Comparison of ENCODE assay signal across 11 cellular contexts in the genomic region with DNA sequence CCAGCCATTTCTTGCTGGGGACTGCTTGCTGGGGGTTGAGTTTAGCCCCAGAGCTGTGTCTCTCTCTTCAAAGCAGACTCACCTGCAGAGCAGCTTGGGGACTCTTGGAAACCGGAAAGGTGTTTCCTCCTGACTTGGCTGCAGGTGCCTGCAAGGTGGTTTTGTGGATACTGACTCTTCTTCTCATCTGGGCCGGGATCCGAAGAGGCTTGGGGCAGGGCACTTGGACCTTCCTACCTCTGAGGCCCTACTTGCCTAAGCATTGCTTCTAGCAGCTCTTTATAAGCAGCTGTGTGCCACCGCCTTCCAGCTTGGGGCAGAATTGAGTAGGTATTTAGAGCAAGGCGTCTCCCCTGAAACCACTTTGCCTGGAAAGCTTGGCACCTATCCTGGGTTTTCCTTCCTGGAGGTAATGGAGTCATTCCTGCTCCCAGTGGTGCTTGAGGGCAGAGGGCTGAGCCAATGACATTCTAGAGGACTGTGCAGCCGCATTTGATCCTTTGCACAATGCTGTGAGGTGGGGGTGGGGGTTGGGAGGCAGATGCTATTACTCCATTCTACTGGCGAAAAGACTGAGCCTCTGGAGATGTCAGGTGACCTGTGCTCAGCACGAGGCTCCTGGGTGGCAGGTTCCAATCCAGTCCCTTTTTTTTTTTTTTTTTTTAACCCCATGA. TPM values are rescaled to one million over a fixed set of nuclear protein-coding genes. Genes with fewer than 3 reads are reported as not detected.
DNase-seq lines count a peak whose midpoint lies in the region; ATAC-seq and TF ChIP-seq lines count a peak whose summit lies in the region.
"Had no signal": no experiment of that assay in that cellular context is flagged by ENCODE, and none has a peak within 500 bp of the region (broad histone marks: within the 10 kb centered on the region; RNA-seq: fewer than 3 reads in every experiment).

No MANE protein-coding gene starts in this region.

- RAD21 ChIA-PET in HCT116 (lab: Charles Lee; ENCODE audit: low non-redundant PET in 1 of 2, low total read pairs in 2 of 2, uncharacterized antibody in 2 of 2, unreplicated experiment in 2 of 2) = no interaction called here

- ATAC-seq in HCT116 (no peak), GM19023 (IDR thresholded peaks at IDR 0.05; ENCODE audit: unreplicated experiment) (no peak), GM21360 (IDR thresholded peaks at IDR 0.05; ENCODE audit: unreplicated experiment) (no peak)
- ATAC-seq: body of pancreas had no signal

- peak overlapping the region; percentile 15 for H3K4me2 ChIP-seq in HCT116 (ENCODE audit: low read length)
- H3K4me2 ChIP-seq in OCI-LY7 (ENCODE audit: low read length) = peak overlapping the region; percentile 30

- no peak for TF ChIP-seq RAD21 in HCT116 (IDR thresholded peaks at IDR 0.05; ENCODE audit: low read depth)

- no peak overlapping the region for H3K27ac ChIP-seq in HCT116 (ENCODE audit: low read depth, low read length)
- H3K27ac ChIP-seq in OCI-LY7 (ENCODE audit: low read depth, low read length, poor library complexity, severe bottlenecking) = no peak overlapping the region
- H3K27ac ChIP-seq in esophagus muscularis mucosa (replicated peaks in 1 of 4) = peak overlapping the region in 3 of 4 donors; percentile 32 to 47 (median 42)
- H3K27ac ChIP-seq: neutrophil had no signal

- H3K9ac ChIP-seq in HCT116 (ENCODE audit: low read length) = no peak overlapping the region

- no peak overlapping the region for H3K4me3 ChIP-seq in HCT116 (replicated peaks in 1 of 2; ENCODE audit: low read depth in 1 of 2, low read length in 2 of 2)
- H3K4me3 ChIP-seq in OCI-LY7 (ENCODE audit: low read depth, low read length, poor library complexity, severe bottlenecking) = no peak overlapping the region
- H3K4me3 ChIP-seq in esophagus muscularis mucosa = no peak overlapping the region
- H3K4me3 ChIP-seq: body of pancreas had no signal

- no peaks in the 10 kb centered on the region for H4K20me1 ChIP-seq in HCT116 (ENCODE audit: insufficient read depth)
- H4K20me1 ChIP-seq in OCI-LY7 (ENCODE audit: insufficient read depth, low read length) = no peaks in the 10 kb centered on the region

- no peaks in the 10 kb centered on the region for H3K27me3 ChIP-seq in HCT116 (ENCODE audit: insufficient read depth, low read length)
- H3K27me3 ChIP-seq in esophagus muscularis mucosa = no peaks in the 10 kb centered on the region
- H3K27me3 ChIP-seq: body of pancreas had no signal

- H3K9me2 ChIP-seq in HCT116 (ENCODE audit: insufficient read depth) (no peaks in the 10 kb centered on the region), OCI-LY7 (ENCODE audit: insufficient read depth, low read length) (no peaks in the 10 kb centered on the region)

- H3K79me2 ChIP-seq in HCT116 (ENCODE audit: insufficient read depth, low read length) = peaks cover 14% of the 10 kb centered on the region; the same call in 1 of the 2 replicates
- peaks cover 9% of the 10 kb centered on the region; the same call in 1 of the 2 replicates for H3K79me2 ChIP-seq in OCI-LY7 (ENCODE audit: insufficient read depth, low read depth, low read length)

- peaks cover 12 to 34% of the 10 kb centered on the region in 2 experiments for H3K4me1 ChIP-seq in HCT116 (ENCODE audit: control insufficient read depth in 1 of 2, insufficient read depth in 2 of 2, low read length in 2 of 2)
- H3K4me1 ChIP-seq in OCI-LY7 (ENCODE audit: insufficient read depth, low read length, poor library complexity, severe bottlenecking) = peaks cover 48% of the 10 kb centered on the region
- peaks cover 29 to 43% (median 34%) of the 10 kb centered on the region in 4 donors for H3K4me1 ChIP-seq in esophagus muscularis mucosa

- no peak for TF ChIP-seq EP300 in esophagus muscularis mucosa (IDR thresholded peaks at IDR 0.05)

- WGBS in esophagus muscularis mucosa = 81% methylated on average over 7 of the region's 8 CpGs

- CTCF ChIA-PET in HCT116 (lab: Charles Lee) (no interaction called here), OCI-LY7 (lab: Charles Lee; ENCODE audit: unreplicated experiment) (no interaction called here)

- DNase-seq in HCT116 (ENCODE audit: low read depth, low spot score) (no peak), OCI-LY7 (ENCODE audit: low spot score) (peak; percentile 34), esophagus muscularis mucosa (ENCODE audit: extremely low spot score) (no peak), pulmonary artery endothelial cell (ENCODE audit: low read depth, low spot score) (peak; percentile 46), NOMO-1 (lab: John Stamatoyannopoulos, UW; ENCODE audit: unreplicated experiment in 2 of 2) (no peak), HPDE6-E6E7 (ENCODE audit: extremely low spot score) (no peak)
- DNase-seq: body of pancreas, NCI-H1694 treated with DMSO at 0.1 percent for 48 hours had no signal

- TF ChIP-seq POLR2A in HCT116 (IDR thresholded peaks at IDR 0.05; ENCODE audit: borderline replicate concordance, extremely low read depth, insufficient read depth, insufficient read length) (no peak), esophagus muscularis mucosa (IDR thresholded peaks at IDR 0.05; ENCODE audit: low read depth) (no peak)

- no TSS peak for BruUV-seq in HCT116 (replicated peaks; lab: Mats Ljungman, UMichigan)
- BruUV-seq in OCI-LY7 (replicated peaks; lab: Mats Ljungman, UMichigan) = no TSS peak

- intact Hi-C loops in HCT116 (cut with micrococcal nuclease) (no loop called here), OCI-LY7 (cut with micrococcal nuclease; ENCODE audit: unreplicated experiment) (no loop called here), esophagus muscularis mucosa (cut with DNase I) (no loop called here)

- H2AFZ ChIP-seq in HCT116 (ENCODE audit: low read depth, low read length, poor library complexity, severe bottlenecking) = no peak overlapping the region
- H2AFZ ChIP-seq in OCI-LY7 (ENCODE audit: low read length) = no peak overlapping the region

- no peak for TF ChIP-seq CTCF in HCT116 (IDR thresholded peaks at IDR 0.05 in 2 of 3, conservative IDR thresholded peaks at IDR 0.05 in 1 of 3; ENCODE audit: borderline replicate concordance in 1 of 3, insufficient read depth in 1 of 3, low read depth in 2 of 3, low read length in 2 of 3)
- TF ChIP-seq CTCF in OCI-LY7 (conservative IDR thresholded peaks at IDR 0.05; ENCODE audit: low read length) = no peak
- no peak for TF ChIP-seq CTCF in esophagus muscularis mucosa (IDR thresholded peaks at IDR 0.05)

- H3K9me3 ChIP-seq in HCT116 (ENCODE audit: control insufficient read depth in 1 of 2, insufficient read depth in 1 of 2, low read depth in 1 of 2, low read length in 2 of 2) (no peaks in the 10 kb centered on the region), OCI-LY7 (ENCODE audit: low read length) (no peaks in the 10 kb centered on the region), esophagus muscularis mucosa (no peaks in the 10 kb centered on the region)
- H3K9me3 ChIP-seq: body of pancreas, neutrophil had no signal

- POLR2A ChIA-PET in HCT116 (lab: Charles Lee) (interaction anchor here (1.2 kb wide), 1 partner anchor 22 kb away, joined by 4 read pairs; the partner anchor contains the start of gene ATP5F1E), OCI-LY7 (lab: Charles Lee) (interaction anchor here (0.9 to 1.2 kb wide), 2 partner anchors 21 to 22 kb away, joined by 3 to 6 read pairs; partner anchors contain the start of gene ATP5F1E)

- no peaks in the 10 kb centered on the region for H3K36me3 ChIP-seq in HCT116 (ENCODE audit: control insufficient read depth in 1 of 2, insufficient read depth in 2 of 2, low read length in 2 of 2)
- H3K36me3 ChIP-seq in OCI-LY7 (ENCODE audit: insufficient read depth, low read length) = no peaks in the 10 kb centered on the region
- H3K36me3 ChIP-seq in esophagus muscularis mucosa = peaks cover 0 to 3% (median 0%) of the 10 kb centered on the region in 4 donors
- H3K36me3 ChIP-seq: neutrophil had no signal

TF ChIP-seq in HCT116, 20 proteins besides CTCF, POLR2A, EP300 and RAD21 (continues in another document):
- TF ChIP-seq SRF (IDR thresholded peaks at IDR 0.05; ENCODE audit: low read depth) = no peak
- TF ChIP-seq, protein P1, sequence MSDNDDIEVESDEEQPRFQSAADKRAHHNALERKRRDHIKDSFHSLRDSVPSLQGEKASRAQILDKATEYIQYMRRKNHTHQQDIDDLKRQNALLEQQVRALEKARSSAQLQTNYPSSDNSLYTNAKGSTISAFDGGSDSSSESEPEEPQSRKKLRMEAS (IDR thresholded peaks at IDR 0.05) = no peak

RNA-seq across cellular contexts. Expression of gene CTSZ, which starts 3.4 kb away (rescaled TPM):
- total RNA-seq in HCT116 (2021; ENCODE audit: unreplicated experiment) (100 TPM), OCI-LY7 (2022) (81.5 and 114 TPM in 2 replicates), esophagus muscularis mucosa (100 to 1,000 TPM; 136 to 267 (median 190) TPM), pulmonary artery endothelial cell (223 and 244 TPM in 2 replicates)
- polyA plus RNA-seq in HCT116 (2012) = 129 TPM in 2 replicates
- total RNA-seq in OCI-LY7 (2014; rRNA removed; shearing (Covaris generic)) = 47.2 and 50.5 TPM in 2 replicates

RNA-seq across cellular contexts. Expression of gene TUBB1, which starts 8.8 kb away (rescaled TPM):
- total RNA-seq in HCT116 (2021; ENCODE audit: unreplicated experiment) (not detected), OCI-LY7 (2022) (0.11 and 0.13 TPM in 2 replicates), esophagus muscularis mucosa (under 1 TPM in 2 of 4 donors, not detected in 2; under 0.01 to 0.83 TPM), pulmonary artery endothelial cell (not detected in 2 replicates)
- 0.05 and 0.10 TPM in 2 replicates for polyA plus RNA-seq in HCT116 (2012)
- not detected in 2 replicates for total RNA-seq in OCI-LY7 (2014; rRNA removed; shearing (Covaris generic))
- total RNA-seq: body of pancreas had no signal

RNA-seq across cellular contexts. Expression of gene ATP5F1E, which starts 21.7 kb away (rescaled TPM):
- total RNA-seq in HCT116 (2021; ENCODE audit: unreplicated experiment) (72.8 TPM), OCI-LY7 (2022) (65.4 and 67.2 TPM in 2 replicates), esophagus muscularis mucosa (10 to 100 TPM; 30.8 to 44.0 (median 37.2) TPM), pulmonary artery endothelial cell (34.8 and 35.8 TPM in 2 replicates)
- polyA plus RNA-seq in HCT116 (2012) = 61.6 and 66.2 TPM in 2 replicates
- 36.7 and 42.4 TPM in 2 replicates for total RNA-seq in OCI-LY7 (2014; rRNA removed; shearing (Covaris generic))

RNA-seq across cellular contexts. Expression of gene NELFCD, which starts 29.4 kb away (rescaled TPM):
- total RNA-seq in HCT116 (2021; ENCODE audit: unreplicated experiment) (88.2 TPM), OCI-LY7 (2022) (143 and 155 TPM in 2 replicates), esophagus muscularis mucosa (10 to 100 TPM; 30.5 to 41.5 (median 34.9) TPM), pulmonary artery endothelial cell (71.7 and 76.5 TPM in 2 replicates)
- polyA plus RNA-seq in HCT116 (2012) = 79.7 and 80.1 TPM in 2 replicates
- 83.4 and 90.7 TPM in 2 replicates for total RNA-seq in OCI-LY7 (2014; rRNA removed; shearing (Covaris generic))

RNA-seq across cellular contexts. Expression of gene PRELID3B, which starts 32.1 kb away (rescaled TPM):
- 129 TPM for total RNA-seq in HCT116 (2021; ENCODE audit: unreplicated experiment)
- 110 and 112 TPM in 2 replicates for polyA plus RNA-seq in HCT116 (2012)
- total RNA-seq in OCI-LY7 (2014; rRNA removed; shearing (Covaris generic)) = 77.2 and 99.4 TPM in 2 replicates
- 119 and 122 TPM in 2 replicates for total RNA-seq in OCI-LY7 (2022)
- total RNA-seq in esophagus muscularis mucosa = 10 to 100 TPM; 32.0 to 48.4 (median 36.6) TPM
- total RNA-seq in pulmonary artery endothelial cell = 93.3 and 104 TPM in 2 replicates

Comparison
In these comparisons a context has a peak if more than half of its experiments do, and no peak if none do; other contexts are left out.
1. DNase-seq: peak in OCI-LY7 (single experiment) and pulmonary artery endothelial cell (single experiment); none in HCT116 (single experiment), esophagus muscularis mucosa (single experiment), NOMO-1 (0 of 2) and HPDE6-E6E7 (single experiment).
2. H3K27ac ChIP-seq: peak in esophagus muscularis mucosa (3 of 4); none in HCT116 (single experiment) and OCI-LY7 (single experiment).